Comparison of ENCODE assay signal across 8 cellular contexts in genomic region chr13:38763446-38764381, GRCh38.
DNase-seq lines count a peak whose midpoint lies in the region; ATAC-seq and TF ChIP-seq lines count a peak whose summit lies in the region.

No MANE protein-coding gene starts in this region.

- no peak overlapping the region for H2AK5ac ChIP-seq in mesenchymal stem cell (ENCODE audit: low read length, severe bottlenecking)

- H3K4me2 ChIP-seq in mesenchymal stem cell (ENCODE audit: low read length, poor library complexity, severe bottlenecking): no peak overlapping the region

- no peak overlapping the region for H4K8ac ChIP-seq in mesenchymal stem cell (ENCODE audit: low read length)

- no peak overlapping the region for H3K18ac ChIP-seq in mesenchymal stem cell (ENCODE audit: low read depth in 1 of 2, low read length in 2 of 2)

- peak; percentile 84 for TF ChIP-seq CTCF in chondrocyte (IDR thresholded peaks at IDR 0.05)

- H3K4me1 ChIP-seq in mesenchymal stem cell (ENCODE audit: control insufficient read depth, insufficient read depth, low read depth, low read length): no peaks in the 10 kb centered on the region

- no peak overlapping the region for H2BK15ac ChIP-seq in mesenchymal stem cell (ENCODE audit: low read depth, poor library complexity, severe bottlenecking)

- no peak overlapping the region for H3K4ac ChIP-seq in mesenchymal stem cell (ENCODE audit: low read depth in 1 of 2, low read length in 2 of 2)

- POLR2A ChIA-PET in naive thymus-derived CD8-positive, alpha-beta T cell (lab: Charles Lee): no interaction called here

- no peak overlapping the region for H3K27ac ChIP-seq in mesenchymal stem cell (ENCODE audit: low read length, poor library complexity, severe bottlenecking)

- no peak overlapping the region for H2BK12ac ChIP-seq in mesenchymal stem cell (ENCODE audit: low read length in 2 of 2)

- no peaks in the 10 kb centered on the region for H3K9me3 Mint-ChIP-seq in chondrocyte (ENCODE audit: low read depth)
- H3K9me3 Mint-ChIP-seq in naive thymus-derived CD8-positive, alpha-beta T cell: peaks cover 0 to 2% (median 0%) of the 10 kb centered on the region in 9 donors

- H2AFZ ChIP-seq in mesenchymal stem cell (ENCODE audit: low read depth, low read length): no peak overlapping the region

- no peak overlapping the region for H3K9ac ChIP-seq in mesenchymal stem cell (ENCODE audit: low read length)

- no peaks in the 10 kb centered on the region for H3K36me3 Mint-ChIP-seq in chondrocyte (ENCODE audit: low read depth)
- H3K36me3 Mint-ChIP-seq in naive thymus-derived CD8-positive, alpha-beta T cell: no peaks in the 10 kb centered on the region

- H3K27me3 Mint-ChIP-seq in chondrocyte (ENCODE audit: low read depth): peaks cover 18% of the 10 kb centered on the region
- peaks cover 0 to 14% (median 3%) of the 10 kb centered on the region in 5 donors for H3K27me3 Mint-ChIP-seq in naive thymus-derived CD8-positive, alpha-beta T cell

- DNase-seq in AG08395 (ENCODE audit: low spot score) (peak; percentile 8), NCI-H2227 (lab: John Stamatoyannopoulos, UW; ENCODE audit: unreplicated experiment) (peak; percentile 64), chondrocyte (ENCODE audit: low spot score) (no peak), mesenchymal stem cell (peak; percentile 40), NCI-H1048 (lab: John Stamatoyannopoulos, UW) (no peak)
- DNase-seq in naive thymus-derived CD8-positive, alpha-beta T cell: no peak

- H3K23ac ChIP-seq in mesenchymal stem cell (ENCODE audit: low read length in 2 of 2): no peak overlapping the region

- no peak overlapping the region for H4K91ac ChIP-seq in mesenchymal stem cell (ENCODE audit: low read length)

- H3K27me3 ChIP-seq in mesenchymal stem cell (ENCODE audit: control insufficient read depth in 1 of 2, insufficient read depth in 1 of 2, low read length in 2 of 2): peaks cover 3 to 15% of the 10 kb centered on the region in 2 experiments

- H3K4me3 ChIP-seq in mesenchymal stem cell (ENCODE audit: insufficient read depth in 1 of 2, low read depth in 1 of 2, low read length in 2 of 2): no peak overlapping the region

- no peak overlapping the region for H3K14ac ChIP-seq in mesenchymal stem cell (ENCODE audit: low read length in 2 of 2)

- no peak overlapping the region for H3K4me3 Mint-ChIP-seq in chondrocyte (ENCODE audit: unreplicated experiment)
- no peak overlapping the region for H3K4me3 Mint-ChIP-seq in naive thymus-derived CD8-positive, alpha-beta T cell

- no peak overlapping the region for H3K27ac Mint-ChIP-seq in chondrocyte (ENCODE audit: unreplicated experiment)
- H3K27ac Mint-ChIP-seq in naive thymus-derived CD8-positive, alpha-beta T cell: no peak overlapping the region

- H2BK5ac ChIP-seq in mesenchymal stem cell (ENCODE audit: low read depth, low read length, poor library complexity, severe bottlenecking): no peak overlapping the region

- H3K4me1 Mint-ChIP-seq in chondrocyte (ENCODE audit: low read depth): peaks cover 5% of the 10 kb centered on the region
- no peaks in the 10 kb centered on the region for H3K4me1 Mint-ChIP-seq in naive thymus-derived CD8-positive, alpha-beta T cell

- ATAC-seq in GM18498 (IDR thresholded peaks at IDR 0.05; ENCODE audit: unreplicated experiment): peak; percentile 44
- no peak for ATAC-seq in esophagus mucosa
- ATAC-seq in naive thymus-derived CD8-positive, alpha-beta T cell: no peak

- no peaks in the 10 kb centered on the region for H3K36me3 ChIP-seq in mesenchymal stem cell (ENCODE audit: control insufficient read depth in 1 of 2, insufficient read depth in 2 of 2, low read depth in 1 of 2, low read length in 2 of 2)

- H2BK120ac ChIP-seq in mesenchymal stem cell (ENCODE audit: low read depth, low read length): no peak overlapping the region

- no peaks in the 10 kb centered on the region for H3K79me1 ChIP-seq in mesenchymal stem cell (replicated peaks; ENCODE audit: low read length, poor library complexity, severe bottlenecking)

- H3K9me3 ChIP-seq in mesenchymal stem cell (ENCODE audit: control insufficient read depth, low read length): no peaks in the 10 kb centered on the region

- WGBS in mesenchymal stem cell: 36% methylated on average over 3 of the region's 7 CpGs

Comparison
In these comparisons a context has a peak if more than half of its experiments do, and no peak if none do; other contexts are left out.
1. DNase-seq: peak in AG08395 (single experiment), NCI-H2227 (single experiment) and mesenchymal stem cell (single experiment); none in chondrocyte (single experiment), NCI-H1048 (single experiment) and naive thymus-derived CD8-positive, alpha-beta T cell (0 of 10).